ENCODE assay signal across 9 cellular contexts in the genomic region with DNA sequence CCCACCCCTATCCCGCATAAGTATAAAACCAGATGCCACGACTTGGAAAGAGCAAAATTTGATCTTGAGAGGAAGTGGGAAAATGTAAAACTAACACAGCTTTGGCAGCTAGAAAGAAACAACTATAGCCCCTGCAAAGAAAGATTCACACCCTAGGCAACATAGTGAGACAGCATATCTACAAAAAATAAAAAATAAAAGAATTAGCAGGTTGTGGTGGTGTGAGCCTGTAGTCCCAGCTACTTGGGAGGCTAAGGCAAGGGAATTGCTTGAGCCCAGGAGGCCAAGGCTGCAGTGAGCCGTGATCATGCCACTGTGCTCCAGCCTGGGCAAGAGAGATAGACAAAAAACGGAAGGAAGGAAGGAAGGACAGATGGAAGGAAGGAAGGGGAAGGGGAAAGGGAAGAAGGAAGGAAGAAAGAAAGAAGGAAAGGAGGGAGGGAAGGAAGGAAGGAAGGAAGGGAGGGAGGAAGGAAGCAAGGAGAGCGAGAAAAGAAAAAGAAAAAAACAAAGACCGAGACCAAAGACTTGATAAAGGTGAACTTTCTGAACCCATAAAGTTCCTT. TPM values are rescaled to one million over a fixed set of nuclear protein-coding genes. Genes with fewer than 3 reads are reported as not detected.
DNase-seq lines count a peak whose midpoint lies in the region; ATAC-seq and TF ChIP-seq lines count a peak whose summit lies in the region.
"Had no signal": no experiment of that assay in that cellular context is flagged by ENCODE, and none has a peak within 500 bp of the region (broad histone marks: within the 10 kb centered on the region; RNA-seq: fewer than 3 reads in every experiment).

No MANE protein-coding gene starts in this region.

- no peaks in the 10 kb centered on the region for H3K36me3 ChIP-seq in tibial artery

- TF ChIP-seq CTCF in activated CD8-positive, alpha-beta T cell treated with anti-CD3 and anti-CD28 coated beads for 36 hours (IDR thresholded peaks at IDR 0.05) = no peak
- TF ChIP-seq CTCF in tibial artery (IDR thresholded peaks at IDR 0.05) = no peak

- H3K27ac ChIP-seq in tibial artery = peak overlapping the region; percentile 77 to 78

- no peak for TF ChIP-seq POLR2A in GM18505 (IDR thresholded peaks at IDR 0.05; ENCODE audit: borderline replicate concordance, extremely low read depth, insufficient read depth, insufficient read length)

- no peaks in the 10 kb centered on the region for H3K9me3 Mint-ChIP-seq in activated T-cell treated with anti-CD3 and anti-CD28 coated beads, Interleukin-2, amount 50 U/mL, for 72 hours
- H3K9me3 Mint-ChIP-seq in activated CD8-positive, alpha-beta T cell treated with anti-CD3 and anti-CD28 coated beads for 36 hours = peaks cover 2% of the 10 kb centered on the region
- peaks cover 3% of the 10 kb centered on the region for H3K9me3 Mint-ChIP-seq in memory B cell

- H3K4me3 Mint-ChIP-seq in activated T-cell treated with anti-CD3 and anti-CD28 coated beads, Interleukin-2, amount 50 U/mL, for 72 hours = peak overlapping the region; percentile 43 to 84
- H3K4me3 Mint-ChIP-seq in activated CD8-positive, alpha-beta T cell treated with anti-CD3 and anti-CD28 coated beads for 36 hours = peak overlapping the region; percentile 53
- H3K4me3 Mint-ChIP-seq in memory B cell = peak overlapping the region; percentile 53

- DNase-seq in activated T-cell treated with anti-CD3 and anti-CD28 coated beads, Interleukin-2, amount 50 U/mL, for 72 hours = no peak
- DNase-seq in activated T-cell treated with anti-CD3 and anti-CD28 coated beads, Interleukin-2, amount 50 U/mL, for 48 hours = no peak
- no peak for DNase-seq in activated CD8-positive, alpha-beta T cell treated with anti-CD3 and anti-CD28 coated beads for 36 hours
- DNase-seq in memory B cell (ENCODE audit: low spot score in 2 of 2) = no peak
- no peak for DNase-seq in tibial artery
- no peak for DNase-seq in T-helper 9 cell
- DNase-seq: amygdala had no signal

- H3K4me1 Mint-ChIP-seq in activated T-cell treated with anti-CD3 and anti-CD28 coated beads, Interleukin-2, amount 50 U/mL, for 72 hours (ENCODE audit: low read depth) = peaks cover 91% of the 10 kb centered on the region
- peaks cover 90% of the 10 kb centered on the region for H3K4me1 Mint-ChIP-seq in activated CD8-positive, alpha-beta T cell treated with anti-CD3 and anti-CD28 coated beads for 36 hours (ENCODE audit: low read depth)
- peaks cover 39% of the 10 kb centered on the region for H3K4me1 Mint-ChIP-seq in memory B cell

- H3K27me3 ChIP-seq in tibial artery = no peaks in the 10 kb centered on the region

- peak overlapping the region; percentile 96 for H3K27ac Mint-ChIP-seq in activated T-cell treated with anti-CD3 and anti-CD28 coated beads, Interleukin-2, amount 50 U/mL, for 72 hours
- peak overlapping the region; percentile 91 for H3K27ac Mint-ChIP-seq in activated CD8-positive, alpha-beta T cell treated with anti-CD3 and anti-CD28 coated beads for 36 hours
- peak overlapping the region; percentile 76 for H3K27ac Mint-ChIP-seq in memory B cell

- no peak overlapping the region for H3K4me3 ChIP-seq in tibial artery

- no peaks in the 10 kb centered on the region for H3K27me3 Mint-ChIP-seq in activated T-cell treated with anti-CD3 and anti-CD28 coated beads, Interleukin-2, amount 50 U/mL, for 72 hours (ENCODE audit: low read depth)
- no peaks in the 10 kb centered on the region for H3K27me3 Mint-ChIP-seq in activated CD8-positive, alpha-beta T cell treated with anti-CD3 and anti-CD28 coated beads for 36 hours
- H3K27me3 Mint-ChIP-seq in memory B cell = no peaks in the 10 kb centered on the region

- peaks cover 0 to 1% of the 10 kb centered on the region in 2 donors for H3K36me3 Mint-ChIP-seq in activated T-cell treated with anti-CD3 and anti-CD28 coated beads, Interleukin-2, amount 50 U/mL, for 72 hours (ENCODE audit: insufficient read depth in 2 of 2)
- H3K36me3 Mint-ChIP-seq in activated CD8-positive, alpha-beta T cell treated with anti-CD3 and anti-CD28 coated beads for 36 hours (ENCODE audit: low read depth) = peaks cover 2% of the 10 kb centered on the region
- H3K36me3 Mint-ChIP-seq in memory B cell = peaks cover 3% of the 10 kb centered on the region

- H3K9me3 ChIP-seq in tibial artery = no peaks in the 10 kb centered on the region

- ATAC-seq in activated T-cell treated with anti-CD3 and anti-CD28 coated beads, Interleukin-2, amount 50 U/mL, for 72 hours (replicated peaks in 1 of 2) = no peak
- ATAC-seq in activated CD8-positive, alpha-beta T cell treated with anti-CD3 and anti-CD28 coated beads for 36 hours = no peak
- ATAC-seq in memory B cell (ENCODE audit: low read depth) = no peak
- no peak for ATAC-seq in GM21367 (IDR thresholded peaks at IDR 0.05; ENCODE audit: unreplicated experiment)
- no peak for ATAC-seq in GM18505 (IDR thresholded peaks at IDR 0.05; ENCODE audit: unreplicated experiment)

- POLR2A ChIA-PET in activated CD8-positive, alpha-beta T cell treated with anti-CD3 and anti-CD28 coated beads for 36 hours (lab: Charles Lee) = interaction anchor here (1.0 to 11.7 kb wide), 8 partner anchors 9 to 146 kb away, joined by 3 to 125 read pairs (median 12); partner anchors contain the start of genes RAP1A and WDR77

- intact Hi-C loops in activated CD8-positive, alpha-beta T cell treated with anti-CD3 and anti-CD28 coated beads for 36 hours (cut with micrococcal nuclease) = no loop called here
- intact Hi-C loops in tibial artery (cut with DNase I; ENCODE audit: low total_unique reads) = loop anchor here (10.0 kb wide), 1 partner anchor 59 kb away; no protein-coding TSS in a partner anchor

- CTCF ChIA-PET in activated CD8-positive, alpha-beta T cell treated with anti-CD3 and anti-CD28 coated beads for 36 hours (lab: Charles Lee) = interaction anchor here (1.0 to 4.5 kb wide), 8 partner anchors 9 to 120 kb away, joined by 3 to 46 read pairs (median 7); no protein-coding TSS in a partner anchor

- peaks cover 7 to 40% (median 23%) of the 10 kb centered on the region in 4 donors for H3K4me1 ChIP-seq in tibial artery

RNA-seq across cellular contexts. Expression of gene RAP1A, which starts 25.4 kb away (rescaled TPM):
- total RNA-seq in activated T-cell treated with anti-CD3 and anti-CD28 coated beads, Interleukin-2, amount 50 U/mL, for 72 hours = 100 to 1,000 TPM; 216 TPM
- 100 to 1,000 TPM; 197 to 198 TPM for total RNA-seq in activated CD8-positive, alpha-beta T cell treated with anti-CD3 and anti-CD28 coated beads for 36 hours
